10 cellular contexts compared by ENCODE assay signal in genomic region chr12:49962861-49963765, GRCh38. TPM values are rescaled to one million over a fixed set of nuclear protein-coding genes. Genes with fewer than 3 reads are reported as not detected.
DNase-seq lines count a peak whose midpoint lies in the region; ATAC-seq and TF ChIP-seq lines count a peak whose summit lies in the region.
"Had no signal": no experiment of that assay in that cellular context is flagged by ENCODE, and none has a peak within 500 bp of the region (broad histone marks: within the 10 kb centered on the region; RNA-seq: fewer than 3 reads in every experiment).

No MANE protein-coding gene starts in this region.

- TF ChIP-seq CTCF in HEK293 (tag by site-specific recombination; IDR thresholded peaks at IDR 0.05) (no peak), RWPE1 (conservative IDR thresholded peaks at IDR 0.05; ENCODE audit: low read depth) (no peak), heart right ventricle (IDR thresholded peaks at IDR 0.05) (no peak), spleen (IDR thresholded peaks at IDR 0.05 in 8 of 11, conservative IDR thresholded peaks at IDR 0.05 in 3 of 11) (no peak), nephron progenitor cell (IDR thresholded peaks at IDR 0.05) (no peak)

- H3K27me3 ChIP-seq in heart right ventricle (peaks cover 0 to 89% (median 37%) of the 10 kb centered on the region in 7 donors), spleen (replicated peaks in 1 of 7) (peaks cover 0 to 100% (median 35%) of the 10 kb centered on the region in 7 donors)

- POLR2A ChIA-PET in HEK293 (lab: Yijun Ruan, JAX): interaction anchor here (0.5 to 0.9 kb wide), 2 partner anchors 24 to 149 kb away, joined by 4 to 6 read pairs; partner anchors contain the start of gene COX14
- POLR2A ChIA-PET in RWPE1 (lab: Yijun Ruan, JAX; ENCODE audit: low non-redundant PET): interaction anchor here (0.6 kb wide), 1 partner anchor 12 kb away, joined by 3 read pairs; no protein-coding TSS in a partner anchor

- no peaks in the 10 kb centered on the region for H3K36me3 Mint-ChIP-seq in nephron progenitor cell (ENCODE audit: low read depth)

- H3K4me1 ChIP-seq in HEK293 (ENCODE audit: control insufficient read depth, insufficient read depth, low read length) (0 out of 2 replicates have a peak, but pooled peaks cover 5% of the 10 kb centered on the region), heart right ventricle (peaks cover 10 to 50% (median 21%) of the 10 kb centered on the region in 9 donors), spleen (peaks cover 10 to 37% (median 23%) of the 10 kb centered on the region in 6 donors)

- H3K27me3 Mint-ChIP-seq in nephron progenitor cell (ENCODE audit: low read depth, poor library complexity): peaks cover 79% of the 10 kb centered on the region

- WGBS in heart right ventricle, 2 donors: 70 to 74% methylated on average over 21 of the region's 21 CpGs
- WGBS in spleen, 5 donors: 76 to 86% (median 82%) methylated on average over 17 to 21 of the region's 21 CpGs

- no peak for TF ChIP-seq POLR2A in spleen (IDR thresholded peaks at IDR 0.05)

- no peak overlapping the region for H3K27ac Mint-ChIP-seq in nephron progenitor cell

- intact Hi-C loops in heart right ventricle (cut with DNase I): loop anchor here in 5 of 10 donors (10.0 kb wide), 2 partner anchors 188 to 212 kb away; no protein-coding TSS in a partner anchor
- intact Hi-C loops in spleen (cut with DNase I; ENCODE audit: low total_unique reads): no loop called here

- CTCF ChIA-PET in HEK293 (lab: Yijun Ruan, JAX): interaction anchor here (0.5 to 7.1 kb wide), 4 partner anchors 9 to 95 kb away, joined by 5 to 99 read pairs (median 28); no protein-coding TSS in a partner anchor
- CTCF ChIA-PET in RWPE1 (lab: Yijun Ruan, JAX): interaction anchor here (0.6 to 1.2 kb wide), 5 partner anchors 17 to 140 kb away, joined by 3 to 6 read pairs (median 5); partner anchors contain the start of gene SMARCD1

- H3K27ac ChIP-seq in HEK293 (ENCODE audit: extremely low read depth, low read depth, low read length): no peak overlapping the region
- H3K27ac ChIP-seq in RWPE1: peak overlapping the region; percentile 53
- peak overlapping the region in 2 of 10 donors; percentile 44 to 53 for H3K27ac ChIP-seq in heart right ventricle
- no peak overlapping the region for H3K27ac ChIP-seq in spleen

- ATAC-seq in heart right ventricle (peak; percentile 19 to 79 (median 54)), GM18520 (IDR thresholded peaks at IDR 0.05; ENCODE audit: unreplicated experiment) (no peak), GM21529 (IDR thresholded peaks at IDR 0.05; ENCODE audit: unreplicated experiment) (no peak)

- no peaks in the 10 kb centered on the region for H3K9me3 Mint-ChIP-seq in nephron progenitor cell

- H3K9me3 ChIP-seq in HEK293 (ENCODE audit: control insufficient read depth, insufficient read depth, low read depth, low read length): no peaks in the 10 kb centered on the region
- no peaks in the 10 kb centered on the region for H3K9me3 ChIP-seq in heart right ventricle
- H3K9me3 ChIP-seq in spleen: no peaks in the 10 kb centered on the region

- no peaks in the 10 kb centered on the region for H3K36me3 ChIP-seq in HEK293 (ENCODE audit: control insufficient read depth in 2 of 2, insufficient read depth in 1 of 2, low read length in 2 of 2)
- no peaks in the 10 kb centered on the region for H3K36me3 ChIP-seq in heart right ventricle
- no peaks in the 10 kb centered on the region for H3K36me3 ChIP-seq in spleen

- no peak overlapping the region for H3K4me3 Mint-ChIP-seq in nephron progenitor cell

- peaks cover 48% of the 10 kb centered on the region for H3K4me1 Mint-ChIP-seq in nephron progenitor cell

- DNase-seq in RWPE1 (ENCODE audit: low spot score): peak; percentile 92
- DNase-seq in heart right ventricle: peak; percentile 62 to 77
- peak; percentile 71 for DNase-seq in spleen
- no peak for DNase-seq in nephron progenitor cell
- DNase-seq in HuH-7 (ENCODE audit: low spot score): no peak

- H3K4me3 ChIP-seq in HEK293 (ENCODE audit: low read depth, low read length): no peak overlapping the region
- H3K4me3 ChIP-seq in heart right ventricle: no peak overlapping the region
- H3K4me3 ChIP-seq in spleen: no peak overlapping the region

TF ChIP-seq in HEK293, 187 proteins besides CTCF, POLR2A, EP300 and RAD21:
- TF ChIP-seq ZSCAN18 (tag by site-specific recombination; IDR thresholded peaks at IDR 0.05) (no peak), ZNF830 (tag by site-specific recombination; IDR thresholded peaks at IDR 0.05; ENCODE audit: low read depth) (no peak), ZSCAN30 (tag by site-specific recombination; IDR thresholded peaks at IDR 0.05) (no peak), ZNF157 (tag by site-specific recombination; IDR thresholded peaks at IDR 0.05) (no peak), ZIC2 (tag by site-specific recombination; IDR thresholded peaks at IDR 0.05) (peak; percentile 26; the same call in 1 of the 2 replicates), ZBTB17 (tag by site-specific recombination; IDR thresholded peaks at IDR 0.05) (no peak), ZNF112 (tag by site-specific recombination; IDR thresholded peaks at IDR 0.05) (no peak), ZNF37A (tag by site-specific recombination; IDR thresholded peaks at IDR 0.05) (no peak), HIC1 (tag by site-specific recombination; IDR thresholded peaks at IDR 0.05) (peak; percentile 47; the same call in 1 of the 2 replicates), GLIS2 (tag by site-specific recombination; IDR thresholded peaks at IDR 0.05) (no peak), ZNF433 (tag by site-specific recombination; IDR thresholded peaks at IDR 0.05; ENCODE audit: low read depth) (no peak), ZNF280D (tag by site-specific recombination; IDR thresholded peaks at IDR 0.05) (no peak)
TF ChIP-seq in HEK293: peak in this region for 2.

RNA-seq across cellular contexts. Expression of gene AQP5, which starts 1.4 kb away (rescaled TPM):
- total RNA-seq in heart right ventricle (1 to 10 TPM in 1 of 10 donors, under 1 TPM in 5, not detected in 4; 0.16 to 1.0 (median 0.48) TPM), spleen (under 1 TPM in 3 of 7 donors, not detected in 4; 0.26 to 0.46 (median 0.30) TPM)
- polyA plus RNA-seq in heart right ventricle (1 to 10 TPM; 1.1 to 2.6 TPM), spleen (under 1 TPM in 2 of 3 donors, not detected in 1; 0.05 to 0.45 TPM)
- total RNA-seq: activated CD8-positive, alpha-beta memory T cell treated with anti-CD3 and anti-CD28 coated beads for 36 hours had no signal
- polyA plus RNA-seq: neural cell had no signal

RNA-seq across cellular contexts. Expression of gene AQP6, which starts 9.6 kb away (rescaled TPM):
- not detected for total RNA-seq in heart right ventricle
- polyA plus RNA-seq in heart right ventricle: under 1 TPM; 0.06 to 0.15 TPM
- under 1 TPM in 1 of 7 donors, not detected in 6; 0.36 TPM for total RNA-seq in spleen
- polyA plus RNA-seq in spleen: under 1 TPM in 1 of 3 donors, not detected in 2; 0.03 TPM
- total RNA-seq: activated CD8-positive, alpha-beta memory T cell treated with anti-CD3 and anti-CD28 coated beads for 36 hours had no signal
- polyA plus RNA-seq: neural cell had no signal

RNA-seq across cellular contexts. Expression of gene AQP2, which starts 12.6 kb away (rescaled TPM):
- total RNA-seq in heart right ventricle: not detected
- under 1 TPM in 1 of 2 donors, not detected in 1; 0.04 TPM for polyA plus RNA-seq in heart right ventricle
- total RNA-seq in spleen: not detected
- not detected for polyA plus RNA-seq in spleen
- total RNA-seq: activated CD8-positive, alpha-beta memory T cell treated with anti-CD3 and anti-CD28 coated beads for 36 hours had no signal
- polyA plus RNA-seq: neural cell had no signal

RNA-seq across cellular contexts. Expression of gene FAIM2, which starts 59.4 kb away (rescaled TPM):
- total RNA-seq in heart right ventricle: 10 to 100 TPM in 1 of 10 donors, 1 to 10 TPM in 9; 1.2 to 11.3 (median 3.2) TPM
- 10 to 100 TPM in 1 of 2 donors, 1 to 10 TPM in 1; 7.8 to 15.0 TPM for polyA plus RNA-seq in heart right ventricle
- 1 to 10 TPM in 4 of 7 donors, under 1 TPM in 2, not detected in 1; 0.09 to 3.2 (median 1.7) TPM for total RNA-seq in spleen
- polyA plus RNA-seq in spleen: under 1 TPM; 0.04 to 0.19 (median 0.17) TPM

Comparison
In these comparisons a context has a peak if more than half of its experiments do, and no peak if none do; other contexts are left out.
1. DNase-seq: peak in RWPE1 (single experiment), heart right ventricle (2 of 2) and spleen (single experiment); none in nephron progenitor cell (single experiment) and HuH-7 (single experiment).
2. ATAC-seq: peak in heart right ventricle (8 of 8); none in GM18520 (single experiment) and GM21529 (single experiment).